ENCODE assay signal across 8 cellular contexts in genomic region chr19:51594774-51595109, GRCh38. TPM values are rescaled to one million over a fixed set of nuclear protein-coding genes. Genes with fewer than 3 reads are reported as not detected.
A peak's percentile ranks its signal among the peaks of the same experiment; 100 is the strongest.
DNase-seq lines count a peak whose midpoint lies in the region; ATAC-seq and TF ChIP-seq lines count a peak whose summit lies in the region.

No MANE protein-coding gene starts in this region.

- POLR2A ChIA-PET in BJ (lab: Charles Lee): no interaction called here

- H3K9me3 ChIP-seq in mucosa of rectum (ENCODE audit: control insufficient read depth in 2 of 2, low read length in 2 of 2): no peaks in the 10 kb centered on the region

- no peaks in the 10 kb centered on the region; the same call in 1 of the 2 replicates for H3K36me3 ChIP-seq in BJ (ENCODE audit: control insufficient read depth, insufficient read depth, low read length)
- H3K36me3 ChIP-seq in mucosa of rectum (ENCODE audit: control insufficient read depth in 2 of 2, insufficient read depth in 2 of 2, low read length in 2 of 2): no peaks in the 10 kb centered on the region

- H3K27ac ChIP-seq in mucosa of rectum (ENCODE audit: low read depth in 2 of 2, low read length in 2 of 2): no peak overlapping the region

- peak overlapping the region; percentile 58 to 66 for H3K9ac ChIP-seq in mucosa of rectum (ENCODE audit: low read depth in 1 of 2, low read length in 2 of 2)

- TF ChIP-seq CTCF in BJ (IDR thresholded peaks at IDR 0.05; ENCODE audit: insufficient read depth, low read depth, low read length): no peak

- no peaks in the 10 kb centered on the region for H3K27me3 ChIP-seq in BJ (ENCODE audit: control insufficient read depth, insufficient read depth, low read length)
- no peaks in the 10 kb centered on the region for H3K27me3 ChIP-seq in mucosa of rectum (ENCODE audit: control insufficient read depth in 2 of 2, insufficient read depth in 2 of 2, low read length in 2 of 2)

- ATAC-seq in HG03457 (IDR thresholded peaks at IDR 0.05; ENCODE audit: unreplicated experiment) (peak; percentile 15), GM19395 (IDR thresholded peaks at IDR 0.05; ENCODE audit: unreplicated experiment) (no peak)

- peak overlapping the region; percentile 76 for H3K4me3 ChIP-seq in BJ (ENCODE audit: low read depth, low read length)
- peak overlapping the region; percentile 77 to 90 for H3K4me3 ChIP-seq in mucosa of rectum (ENCODE audit: low read length in 2 of 2)

- H3K4me1 ChIP-seq in mucosa of rectum (ENCODE audit: control insufficient read depth in 2 of 2, insufficient read depth in 2 of 2, low read length in 2 of 2): peaks cover 16 to 18% of the 10 kb centered on the region in 2 donors

- DNase-seq in BJ (ENCODE audit: low read depth): no peak
- DNase-seq in cerebellum (ENCODE audit: low spot score): peak; percentile 7
- no peak for DNase-seq in DMS153 treated with DMSO at 0.1 percent for 48 hours (lab: John Stamatoyannopoulos, UW; ENCODE audit: unreplicated experiment)
- DNase-seq in RPMI8226: no peak
- no peak for DNase-seq in NCI-H1436 (lab: John Stamatoyannopoulos, UW)

- CTCF ChIA-PET in BJ (lab: Yijun Ruan, JAX): interaction anchor here (1.5 kb wide), 1 partner anchor 14 kb away, joined by 7 read pairs; no protein-coding TSS in a partner anchor

RNA-seq across cellular contexts. Expression of gene ZNF175, which starts 23.7 kb away (rescaled TPM):
- polyA plus RNA-seq in BJ (2011; rRNA removed): 6.3 and 8.5 TPM in 2 replicates
- 4.2 and 10.3 TPM in 2 replicates for polyA minus RNA-seq in BJ (2011; rRNA and poly(A)+ RNA removed)
- 9.0 TPM for total RNA-seq in cerebellum

RNA-seq across cellular contexts. Expression of gene SIGLEC5, which starts 35.5 kb away (rescaled TPM):
- not detected in 2 replicates for polyA plus RNA-seq in BJ (2011; rRNA removed)
- not detected in 2 replicates for polyA minus RNA-seq in BJ (2011; rRNA and poly(A)+ RNA removed)
- 0.27 TPM for total RNA-seq in cerebellum

RNA-seq across cellular contexts. Expression of gene SIGLEC14, which starts 51.9 kb away (rescaled TPM):
- not detected in 2 replicates for polyA plus RNA-seq in BJ (2011; rRNA removed)
- polyA minus RNA-seq in BJ (2011; rRNA and poly(A)+ RNA removed): not detected in 2 replicates
- 1.6 TPM for total RNA-seq in cerebellum
